Comparison of ENCODE assay signal across 12 cellular contexts in the genomic region with DNA sequence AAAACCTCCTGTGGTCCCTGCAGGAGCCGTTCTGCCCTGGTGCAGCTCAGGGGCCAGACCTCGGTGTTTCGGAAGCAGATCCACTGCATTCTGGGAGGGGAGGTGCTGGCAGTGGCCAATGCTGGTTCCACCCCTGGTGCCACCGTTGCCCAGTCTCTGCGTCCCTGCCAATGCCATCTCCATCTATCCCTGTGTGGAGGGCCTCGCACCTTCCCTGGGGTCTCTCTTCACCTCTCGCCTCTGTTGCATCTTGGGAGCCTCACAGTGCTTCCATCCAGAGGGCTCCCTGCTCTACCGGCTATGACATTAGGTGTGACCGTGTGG. TPM values are rescaled to one million over a fixed set of nuclear protein-coding genes. Genes with fewer than 3 reads are reported as not detected.
A peak's percentile ranks its signal among the peaks of the same experiment; 100 is the strongest.
DNase-seq lines count a peak whose midpoint lies in the region; ATAC-seq and TF ChIP-seq lines count a peak whose summit lies in the region.
"Had no signal": no experiment of that assay in that cellular context is flagged by ENCODE, and none has a peak within 500 bp of the region (broad histone marks: within the 10 kb centered on the region; RNA-seq: fewer than 3 reads in every experiment).

No MANE protein-coding gene starts in this region.

- no peak overlapping the region for H4K5ac ChIP-seq in IMR-90 (ENCODE audit: low read depth, low read length)

- H3K79me1 ChIP-seq in IMR-90 (ENCODE audit: low read depth in 1 of 2, low read length in 2 of 2) = peaks cover 30 to 88% of the 10 kb centered on the region in 2 experiments

- BruUV-seq in IMR-90 (replicated peaks; lab: Mats Ljungman, UMichigan) (no TSS peak), MCF 10A (replicated peaks; lab: Mats Ljungman, UMichigan) (no TSS peak)

- no peaks in the 10 kb centered on the region for H3K9me3 Mint-ChIP-seq in MCF 10A (ENCODE audit: unreplicated experiment)
- H3K9me3 Mint-ChIP-seq: CD4-positive, alpha-beta memory T cell had no signal

- in situ Hi-C loops in IMR-90 (cut with MboI; ENCODE audit: low sequenced_read_pairs) = no loop called here
- in situ Hi-C loops in KBM-7 (cut with MboI; ENCODE audit: low pct_unique_long_range_greater_than_20kb, low sequenced_read_pairs) = no loop called here

- H4K8ac ChIP-seq in IMR-90 (ENCODE audit: low read depth in 2 of 2, low read length in 2 of 2) = peak overlapping the region in 1 of 2 experiments; percentile 36; a peak in 1 of 4 replicates

- intact Hi-C loops in IMR-90 (cut with micrococcal nuclease) = no loop called here
- intact Hi-C loops in MCF 10A (cut with micrococcal nuclease) = no loop called here

- H2BK120ac ChIP-seq in IMR-90 (ENCODE audit: low read depth, low read length) = peak overlapping the region; percentile 73

- peak overlapping the region; percentile 65 for H3K4me3 Mint-ChIP-seq in MCF 10A (ENCODE audit: unreplicated experiment)
- H3K4me3 Mint-ChIP-seq: CD4-positive, alpha-beta memory T cell had no signal

- DNase-seq in IMR-90 (no peak), MCF 10A (ENCODE audit: unreplicated experiment) (no peak), KBM-7 (no peak), NCI-H2171 treated with DMSO at 0.1 percent for 48 hours (lab: John Stamatoyannopoulos, UW) (no peak), hepatic stellate cell (ENCODE audit: low spot score) (no peak)
- DNase-seq: stimulated activated CD4-positive, alpha-beta T cell treated with anti-CD3 and anti-CD28 coated beads, Interleukin-4, amount 100 ng/mL, for 24 hours; stimulated activated naive CD4-positive, alpha-beta T cell had no signal

- peaks cover 16% of the 10 kb centered on the region for H3K4me1 Mint-ChIP-seq in MCF 10A (ENCODE audit: insufficient read depth, unreplicated experiment)

- peak overlapping the region; percentile 55; the same call in 1 of the 3 replicates for H2BK15ac ChIP-seq in IMR-90 (ENCODE audit: low read depth, low read length)

- no peaks in the 10 kb centered on the region for H3K9me3 ChIP-seq in IMR-90 (ENCODE audit: control insufficient read depth, insufficient read depth, low read length)
- no peaks in the 10 kb centered on the region for H3K9me3 ChIP-seq in stomach smooth muscle (ENCODE audit: control insufficient read depth in 2 of 2, low read length in 2 of 2)
- H3K9me3 ChIP-seq: HAP-1 had no signal

- H3K27ac ChIP-seq in IMR-90 (ENCODE audit: insufficient read depth, low read length) (peak overlapping the region; percentile 49), layer of hippocampus (ENCODE audit: low read depth, low read length) (peak overlapping the region; percentile 8), stomach smooth muscle (ENCODE audit: low read length) (peak overlapping the region; percentile 98)

- no peaks in the 10 kb centered on the region for H3K27me3 Mint-ChIP-seq in MCF 10A (ENCODE audit: insufficient read depth, unreplicated experiment)
- H3K27me3 Mint-ChIP-seq: CD4-positive, alpha-beta memory T cell had no signal

- dilution Hi-C loops in IMR-90 (cut with HindIII; ENCODE audit: low sequenced_read_pairs, unreplicated experiment) = no loop called here

- H4K20me1 ChIP-seq in IMR-90 (ENCODE audit: insufficient read depth, low read length) = peaks cover 67% of the 10 kb centered on the region

- no peak overlapping the region for H3K56ac ChIP-seq in IMR-90 (ENCODE audit: extremely low read depth, insufficient read depth, low read length)

- POLR2A ChIA-PET in IMR-90 (lab: Charles Lee; ENCODE audit: unreplicated experiment) = no interaction called here
- POLR2A ChIA-PET in MCF 10A (lab: Yijun Ruan, JAX) = no interaction called here

- peak overlapping the region; percentile 65 for H2BK5ac ChIP-seq in IMR-90 (ENCODE audit: low read depth, low read length, poor library complexity, severe bottlenecking)

- peak overlapping the region; percentile 68; the same call in 1 of the 2 replicates for H3K14ac ChIP-seq in IMR-90 (replicated peaks; ENCODE audit: low read depth, low read length)

- peaks cover 5% of the 10 kb centered on the region for H3K36me3 Mint-ChIP-seq in MCF 10A (ENCODE audit: insufficient read depth, unreplicated experiment)
- H3K36me3 Mint-ChIP-seq: CD4-positive, alpha-beta memory T cell had no signal

- H3K23ac ChIP-seq in IMR-90 (ENCODE audit: low read depth, low read length) = no peak overlapping the region; the same call in 1 of the 2 replicates

- TF ChIP-seq RAD21 in IMR-90 (IDR thresholded peaks at IDR 0.05; ENCODE audit: low read length) = no peak

- no peak for TF ChIP-seq POLR2A in IMR-90 (IDR thresholded peaks at IDR 0.05; ENCODE audit: low read depth, low read length)

- H3K4me1 ChIP-seq in IMR-90 (ENCODE audit: control insufficient read depth, insufficient read depth, low read length) (peaks cover 41% of the 10 kb centered on the region), stomach smooth muscle (ENCODE audit: control insufficient read depth, insufficient read depth, low read length) (peaks cover 91% of the 10 kb centered on the region)
- H3K4me1 ChIP-seq: HAP-1 had no signal

- H2AFZ ChIP-seq in IMR-90 (replicated peaks; ENCODE audit: low read length, poor library complexity) = peak overlapping the region; percentile 62

- 100% methylated on average over 3 of the region's 9 CpGs; no CpG with 5 or more reads in 1 of the 2 experiments for WGBS in IMR-90 (ENCODE audit: extremely low coverage in 2 of 2, insufficient read length in 1 of 2), 2 experiments

- peak overlapping the region; percentile 84 for H3K27ac Mint-ChIP-seq in MCF 10A (ENCODE audit: low read depth, unreplicated experiment)

- no peak for TF ChIP-seq CTCF in IMR-90 (conservative IDR thresholded peaks at IDR 0.05; ENCODE audit: low read depth, low read length)
- TF ChIP-seq CTCF in MCF 10A (IDR thresholded peaks at IDR 0.05; ENCODE audit: unreplicated experiment) = no peak

- H2AK9ac ChIP-seq in IMR-90 (replicated peaks; ENCODE audit: low read depth, low read length, poor library complexity) = peak overlapping the region; percentile 94

- H3K36me3 ChIP-seq in IMR-90 (ENCODE audit: control insufficient read depth, insufficient read depth, low read length) = no peaks in the 10 kb centered on the region
- H3K36me3 ChIP-seq in stomach smooth muscle (ENCODE audit: control insufficient read depth in 2 of 2, insufficient read depth in 2 of 2, low read length in 2 of 2) = no peaks in the 10 kb centered on the region

- H3K4me3 ChIP-seq in IMR-90 (ENCODE audit: insufficient read depth, low read depth, low read length) (no peak overlapping the region), stomach smooth muscle (ENCODE audit: low read length in 2 of 2) (peak overlapping the region; percentile 54 to 78)
- H3K4me3 ChIP-seq: HAP-1 had no signal

- H3K27me3 ChIP-seq in IMR-90 (ENCODE audit: control insufficient read depth, insufficient read depth, low read length) = no peaks in the 10 kb centered on the region
- no peaks in the 10 kb centered on the region for H3K27me3 ChIP-seq in layer of hippocampus (ENCODE audit: control insufficient read depth, insufficient read depth, low read length)
- no peaks in the 10 kb centered on the region for H3K27me3 ChIP-seq in stomach smooth muscle (ENCODE audit: control insufficient read depth in 1 of 2, insufficient read depth in 2 of 2, low read length in 2 of 2)

- peak overlapping the region; percentile 48 for H3K4me2 ChIP-seq in IMR-90 (ENCODE audit: low read depth, low read length)

- CTCF ChIA-PET in IMR-90 (lab: Yijun Ruan, JAX) (no interaction called here), MCF 10A (lab: Yijun Ruan, JAX) (interaction anchor here (0.6 to 1.2 kb wide), 2 partner anchors 31 to 49 kb away, joined by 3 to 4 read pairs; no protein-coding TSS in a partner anchor)

- H2BK20ac ChIP-seq in IMR-90 (ENCODE audit: low read depth, low read length) = peak overlapping the region; percentile 75

- ATAC-seq in IMR-90 (ENCODE audit: low read depth) (no peak), GM19395 (IDR thresholded peaks at IDR 0.05; ENCODE audit: unreplicated experiment) (no peak)

- H4K91ac ChIP-seq in IMR-90 (ENCODE audit: insufficient read depth, low read depth, low read length) = peak overlapping the region; percentile 70

- H3K9me1 ChIP-seq in IMR-90 (ENCODE audit: insufficient read depth, low read length) = peaks cover 44% of the 10 kb centered on the region

- H2AK5ac ChIP-seq in IMR-90 (ENCODE audit: low read depth, low read length) = peak overlapping the region; percentile 91

- H3K4ac ChIP-seq in IMR-90 (ENCODE audit: low read depth, low read length) = peak overlapping the region; percentile 81

- H3K18ac ChIP-seq in IMR-90 (ENCODE audit: low read depth, low read length) = no peak overlapping the region

- H3K9ac ChIP-seq in IMR-90 (ENCODE audit: low read depth, low read length) (no peak overlapping the region), stomach smooth muscle (ENCODE audit: low read length in 2 of 2) (peak overlapping the region; percentile 78 to 89)

TF ChIP-seq in IMR-90, 13 proteins besides CTCF, POLR2A, EP300 and RAD21 (continues in another document):
- TF ChIP-seq CHD1 (IDR thresholded peaks at IDR 0.05; ENCODE audit: low read depth, low read length) = no peak
- no peak for TF ChIP-seq BHLHE40 (IDR thresholded peaks at IDR 0.05; ENCODE audit: low read depth, low read length)
- TF ChIP-seq FOS (IDR thresholded peaks at IDR 0.05; ENCODE audit: low read depth, low read length) = no peak
- no peak for TF ChIP-seq CEBPB (IDR thresholded peaks at IDR 0.05; ENCODE audit: low read depth, low read length)
- no peak for TF ChIP-seq RFX5 (IDR thresholded peaks at IDR 0.05; ENCODE audit: low read depth, low read length)
- TF ChIP-seq MAZ (IDR thresholded peaks at IDR 0.05; ENCODE audit: borderline replicate concordance, low read depth, low read length) = no peak
- TF ChIP-seq MAFK (IDR thresholded peaks at IDR 0.05; ENCODE audit: low read depth, low read length) = no peak
- TF ChIP-seq MXI1 (IDR thresholded peaks at IDR 0.05; ENCODE audit: borderline replicate concordance, low read depth, low read length) = no peak
- TF ChIP-seq NFE2L2 (IDR thresholded peaks at IDR 0.05; ENCODE audit: low read depth, low read length) = no peak
- TF ChIP-seq SMC3 (IDR thresholded peaks at IDR 0.05; ENCODE audit: low read depth, low read length) = no peak
- TF ChIP-seq RCOR1 (IDR thresholded peaks at IDR 0.05; ENCODE audit: insufficient replicate concordance, low read length) = no peak

RNA-seq across cellular contexts. Expression of a gene that starts 15.3 kb away (rescaled TPM):
- total RNA-seq in IMR-90 (2012; rRNA removed) (35.8 and 41.0 TPM in 2 replicates), MCF 10A (2022) (27.8 and 41.3 TPM in 2 replicates)
- 60.5 and 68.9 TPM in 2 replicates for polyA plus RNA-seq in IMR-90 (2012; rRNA removed)
- 45.5 and 54.7 TPM in 2 replicates for polyA plus RNA-seq in IMR-90 (2012; cell fraction: cytosol; rRNA removed)
- 36.7 and 43.5 TPM in 2 replicates for polyA plus RNA-seq in IMR-90 (2012; cell fraction: nucleus; rRNA removed; ENCODE audit: low replicate concordance)
- polyA plus RNA-seq: CD4-positive, alpha-beta memory T cell had no signal

Comparison
In these comparisons a context has a peak if more than half of its experiments do, and no peak if none do; other contexts are left out.
1. H3K27ac ChIP-seq: peak in every context shown above with its lines; median percentile 98 in stomach smooth muscle; 49 in IMR-90; 8 in layer of hippocampus.